Comparison of ENCODE assay signal across 1 cellular context in the genomic region with DNA sequence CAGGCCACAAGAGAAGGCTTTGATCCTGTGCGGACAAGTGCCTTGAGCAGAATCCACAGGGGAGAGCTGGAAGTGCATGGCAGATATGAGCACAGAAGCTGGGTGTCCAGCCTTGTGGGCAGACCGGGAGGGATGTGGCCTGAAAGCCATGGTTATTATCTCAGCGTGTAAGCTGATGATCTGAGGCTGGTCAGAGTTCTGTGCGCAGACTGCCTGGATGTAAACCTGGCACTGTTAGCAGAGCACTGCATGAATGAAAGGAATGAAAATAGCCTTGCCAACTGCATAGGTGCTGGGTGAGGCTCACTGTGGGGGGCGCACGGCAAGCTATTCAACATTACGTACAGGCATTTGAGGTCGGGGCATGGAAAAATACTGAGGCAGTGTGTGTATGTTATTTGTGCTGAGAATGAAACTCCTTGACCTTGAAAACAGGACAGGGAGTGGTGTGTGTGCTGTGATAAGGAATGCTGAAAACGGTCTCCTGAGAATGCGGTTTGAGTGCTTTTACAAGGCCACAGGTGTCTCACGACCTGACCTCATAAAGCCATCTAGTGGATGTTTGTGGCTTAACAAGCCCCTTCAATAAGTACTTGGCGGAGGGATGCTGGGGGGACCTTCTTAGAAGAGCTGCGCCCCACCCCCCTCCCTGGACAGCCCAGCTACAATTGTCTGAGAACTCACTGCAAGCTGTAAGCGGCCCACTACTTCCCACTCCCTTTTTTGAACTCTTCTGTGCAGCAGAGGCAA.
A peak's percentile ranks its signal among the peaks of the same experiment; 100 is the strongest.
TF ChIP-seq lines count a peak whose summit lies in the region.

No MANE protein-coding gene starts in this region.

TF ChIP-seq in H1, 55 proteins besides CTCF, POLR2A, EP300 and RAD21 (continued from another document):
- TF ChIP-seq NANOG (IDR thresholded peaks at IDR 0.05; ENCODE audit: insufficient read depth, low read depth, low read length, poor library complexity, severe bottlenecking) (peak; percentile 20), TEAD4 (IDR thresholded peaks at IDR 0.05; ENCODE audit: low read depth, low read length) (peak; percentile 64; the same call in 1 of the 2 replicates), HDAC6 (IDR thresholded peaks at IDR 0.05; ENCODE audit: low read depth, low read length) (no peak), TAF1 (IDR thresholded peaks at IDR 0.05; ENCODE audit: low read depth, low read length) (no peak), RXRA (IDR thresholded peaks at IDR 0.05; ENCODE audit: insufficient read depth, low read depth, low read length) (no peak)
TF ChIP-seq in H1: peak in this region for 3.
